16 cellular contexts compared by ENCODE assay signal in the genomic region with DNA sequence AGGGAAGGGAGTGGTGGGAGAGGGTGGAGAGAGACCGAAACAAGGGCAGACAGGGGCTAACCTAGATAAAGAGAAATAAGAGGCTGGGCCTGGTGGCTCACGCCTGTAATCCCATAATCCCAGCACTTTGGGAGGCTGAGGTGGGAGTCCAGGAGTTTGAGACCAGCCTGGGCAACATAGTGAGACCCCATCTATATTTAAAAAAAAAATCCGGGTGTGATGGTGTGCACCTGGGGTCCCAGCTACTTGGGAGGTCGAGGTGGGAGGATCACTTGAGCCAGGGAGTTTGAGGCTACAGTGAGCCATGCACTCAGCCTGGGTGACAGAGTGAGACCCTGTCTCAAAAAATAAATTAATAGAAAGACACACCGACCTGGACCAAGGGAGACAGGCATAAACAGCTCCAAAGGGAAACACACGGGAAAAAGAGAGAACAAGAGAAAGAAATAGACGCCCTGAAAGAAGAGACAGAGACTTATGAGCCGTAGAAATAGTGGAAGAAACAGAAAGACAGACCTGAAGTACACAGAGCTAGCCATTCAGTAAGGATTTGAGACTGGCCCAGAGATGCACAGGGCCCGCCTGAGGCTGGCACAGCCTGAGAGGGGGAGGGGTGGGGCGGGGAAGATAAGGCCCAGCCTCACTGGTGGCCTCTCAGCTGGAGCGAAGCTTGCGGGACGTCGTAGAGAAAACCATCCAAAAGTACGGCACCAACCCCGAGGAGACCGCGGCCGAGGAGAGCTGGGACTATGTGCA. TPM values are rescaled to one million over a fixed set of nuclear protein-coding genes. Genes with fewer than 3 reads are reported as not detected.
DNase-seq lines count a peak whose midpoint lies in the region; ATAC-seq, FAIRE-seq and TF ChIP-seq lines count a peak whose summit lies in the region.
"Had no signal": no experiment of that assay in that cellular context is flagged by ENCODE, and none has a peak within 500 bp of the region (broad histone marks: within the 10 kb centered on the region; RNA-seq: fewer than 3 reads in every experiment).

No MANE protein-coding gene starts in this region.

- BruUV-seq in GM12878 (replicated peaks; lab: Mats Ljungman, UMichigan): no TSS peak

- H4K20me1 ChIP-seq in GM12878 (ENCODE audit: control insufficient read depth, insufficient read depth): no peaks in the 10 kb centered on the region

- intact Hi-C loops in CD4-positive, alpha-beta memory T cell (cut with micrococcal nuclease): no loop called here
- intact Hi-C loops in GM12878 (cut with micrococcal nuclease; ENCODE audit: unreplicated experiment): no loop called here

- WGBS in GM12878 (ENCODE audit: insufficient coverage, insufficient replicate concordance, low lambda C conversion rate, missing lambda C conversion rate): 91% methylated on average over 18 of the region's 19 CpGs

- H3K27me3 ChIP-seq in CD4-positive, alpha-beta memory T cell (ENCODE audit: insufficient read depth, low read length): no peaks in the 10 kb centered on the region
- H3K27me3 ChIP-seq in H7 (ENCODE audit: control insufficient read depth, insufficient read depth, low read length) (peaks cover 23% of the 10 kb centered on the region), GM12878 (replicated peaks in 1 of 2; ENCODE audit: control insufficient read depth in 2 of 2, insufficient read depth in 2 of 2, low read length in 1 of 2) (no peaks in the 10 kb centered on the region), mononuclear cell (ENCODE audit: insufficient read depth, low read length) (no peaks in the 10 kb centered on the region)
- H3K27me3 ChIP-seq: transverse colon had no signal

- no peak for FAIRE-seq in GM12878 (lab: Jason Lieb, UNC)
- FAIRE-seq: bronchial epithelial cell, GM12891 had no signal

- peak overlapping the region in 6 of 7 donors; percentile 61 to 95 (median 80) for H3K27ac Mint-ChIP-seq in CD4-positive, alpha-beta memory T cell

- SMC1A ChIA-PET in GM12878 (lab: Charles Lee; ENCODE audit: uncharacterized antibody, unreplicated experiment): interaction anchor here (0.9 to 1.4 kb wide), 2 partner anchors 22 to 151 kb away, joined by 3 read pairs; no protein-coding TSS in a partner anchor

- peaks cover 38 to 66% (median 51%) of the 10 kb centered on the region in 4 donors for H3K4me1 Mint-ChIP-seq in CD4-positive, alpha-beta memory T cell

- no peak for TF ChIP-seq EP300 in GM12878 (IDR thresholded peaks at IDR 0.05; ENCODE audit: borderline replicate concordance in 1 of 2, control insufficient read depth in 1 of 2, low read depth in 2 of 2, low read length in 2 of 2)

- POLR2A ChIA-PET in CD4-positive, alpha-beta memory T cell (lab: Charles Lee; ENCODE audit: partially characterized antibody): interaction anchor here (1.5 kb wide), 1 partner anchor 9 kb away, joined by 4 read pairs; no protein-coding TSS in a partner anchor
- POLR2A ChIA-PET in GM12878 (lab: Charles Lee): interaction anchor here (0.6 to 3.5 kb wide), 4 partner anchors 11 to 344 kb away, joined by 3 to 24 read pairs (median 6); a partner anchor contains a TSS
- POLR2A ChIA-PET in GM10248 (lab: Yijun Ruan, JAX): interaction anchor here (0.6 kb wide), 1 partner anchor 26 kb away, joined by 5 read pairs; a partner anchor contains a TSS

- H3K36me3 ChIP-seq in CD4-positive, alpha-beta memory T cell (ENCODE audit: insufficient read depth, low read length): peaks cover 7% of the 10 kb centered on the region
- peaks cover 12% of the 10 kb centered on the region for H3K36me3 ChIP-seq in H7 (replicated peaks; ENCODE audit: control insufficient read depth, insufficient read depth, low read length)
- peaks cover 0 to 3% of the 10 kb centered on the region in 2 experiments; a peak in 1 of 4 replicates for H3K36me3 ChIP-seq in GM12878 (ENCODE audit: control insufficient read depth in 2 of 2, insufficient read depth in 2 of 2, low read length in 1 of 2)
- H3K36me3 ChIP-seq: transverse colon had no signal

- in situ Hi-C loops in GM12878 (cut with MboI) (no loop called here), GM13977 (cut with MboI; ENCODE audit: low pct_unique_long_range_greater_than_20kb, low sequenced_read_pairs, unreplicated experiment) (no loop called here)

- peak overlapping the region; percentile 32 to 100 (median 62) for H3K4me3 Mint-ChIP-seq in CD4-positive, alpha-beta memory T cell

- DNase-seq in CD4-positive, alpha-beta memory T cell: no peak
- DNase-seq in H7 (no peak), GM12878 (ENCODE audit: low read depth, low spot score) (no peak), GM13977 (ENCODE audit: low spot score) (no peak), medulla oblongata (ENCODE audit: extremely low spot score) (no peak), GM10248 (ENCODE audit: extremely low spot score) (no peak)
- DNase-seq: NCI-H1436, NCI-H69, SK-N-SH, transverse colon had no signal

- RAD21 ChIA-PET in GM12878 (lab: Charles Lee; ENCODE audit: unreplicated experiment): interaction anchor here (1.5 kb wide), 1 partner anchor 112 kb away, joined by 4 read pairs; no protein-coding TSS in a partner anchor

- no peaks in the 10 kb centered on the region for H3K27me3 Mint-ChIP-seq in CD4-positive, alpha-beta memory T cell

- peak overlapping the region; percentile 99 for H3K4me2 ChIP-seq in GM12878 (ENCODE audit: control insufficient read depth, insufficient read depth)
- H3K4me2 ChIP-seq: SK-N-SH had no signal

- no peak for TF ChIP-seq POLR2A in GM12878 (IDR thresholded peaks at IDR 0.05; ENCODE audit: low read depth, low read length)

- no peak for TF ChIP-seq RAD21 in GM12878 (IDR thresholded peaks at IDR 0.05; ENCODE audit: insufficient read depth, low read depth, low read length)

- CTCF ChIA-PET in CD4-positive, alpha-beta memory T cell (lab: Charles Lee; ENCODE audit: partially characterized antibody): interaction anchor here (1.0 to 1.5 kb wide), 4 partner anchors 36 to 111 kb away, joined by 3 to 4 read pairs (median 4); no protein-coding TSS in a partner anchor
- CTCF ChIA-PET in GM12878 (lab: Yijun Ruan, JAX): interaction anchor here (0.6 to 2.6 kb wide), 5 partner anchors 9 to 134 kb away, joined by 4 to 15 read pairs (median 4); no protein-coding TSS in a partner anchor
- CTCF ChIA-PET in GM10248 (lab: Yijun Ruan, JAX): interaction anchor here (1.0 to 1.4 kb wide), 3 partner anchors 8 to 133 kb away, joined by 3 to 4 read pairs (median 3); no protein-coding TSS in a partner anchor

- no peak overlapping the region for H3K4me3 ChIP-seq in CD4-positive, alpha-beta memory T cell (ENCODE audit: low read length in 2 of 2)
- H3K4me3 ChIP-seq in H7 (ENCODE audit: insufficient read depth, low read depth, low read length) (peak overlapping the region; percentile 34), GM12878 (peak overlapping the region; percentile 86), mononuclear cell (ENCODE audit: low read length) (peak overlapping the region; percentile 90)
- H3K4me3 ChIP-seq: transverse colon had no signal

- no peak overlapping the region for H2AFZ ChIP-seq in GM12878 (ENCODE audit: control insufficient read depth, low read depth, low read length)

- peak overlapping the region; percentile 38 for H3K27ac ChIP-seq in CD4-positive, alpha-beta memory T cell (ENCODE audit: low read depth, low read length)
- 0 out of 2 replicates have a peak overlapping the region, but pooled peaks have one; percentile 98 for H3K27ac ChIP-seq in GM12878 (ENCODE audit: control insufficient read depth, insufficient read depth)

- H3K9me3 ChIP-seq in CD4-positive, alpha-beta memory T cell (ENCODE audit: control insufficient read depth in 1 of 2, low read length in 2 of 2): no peaks in the 10 kb centered on the region
- H3K9me3 ChIP-seq in GM12878 (replicated peaks; ENCODE audit: control insufficient read depth, insufficient read depth, low read length) (no peaks in the 10 kb centered on the region), mononuclear cell (ENCODE audit: low read depth, low read length) (no peaks in the 10 kb centered on the region)
- H3K9me3 ChIP-seq: SK-N-SH, transverse colon had no signal

- no peaks in the 10 kb centered on the region for H3K9me3 Mint-ChIP-seq in CD4-positive, alpha-beta memory T cell

- no peak overlapping the region; the same call in 1 of the 2 replicates for H3K9ac ChIP-seq in GM12878 (ENCODE audit: control insufficient read depth, insufficient read depth, low read length)
- H3K9ac ChIP-seq: SK-N-SH had no signal

- peaks cover 33 to 45% of the 10 kb centered on the region in 2 donors for H3K36me3 Mint-ChIP-seq in CD4-positive, alpha-beta memory T cell

- peaks cover 43% of the 10 kb centered on the region for H3K79me2 ChIP-seq in GM12878 (ENCODE audit: control insufficient read depth, insufficient read depth, low read length)

- TF ChIP-seq CTCF in GM12878 (IDR thresholded peaks at IDR 0.05 in 2 of 3, conservative IDR thresholded peaks at IDR 0.05 in 1 of 3; ENCODE audit: control insufficient read depth in 2 of 3, extremely low read depth in 1 of 3, insufficient read depth in 1 of 3, low read depth in 3 of 3, low read length in 3 of 3) (no peak), GM13977 (IDR thresholded peaks at IDR 0.05; ENCODE audit: extremely low read depth, insufficient read depth, missing control alignments) (no peak), GM10248 (IDR thresholded peaks at IDR 0.05; ENCODE audit: control extremely low read depth, extremely low read depth, low read depth, missing control alignments) (no peak)

- peaks cover 61% of the 10 kb centered on the region for H3K4me1 ChIP-seq in CD4-positive, alpha-beta memory T cell (ENCODE audit: insufficient read depth, low read length)
- H3K4me1 ChIP-seq in GM12878 (ENCODE audit: control insufficient read depth, insufficient read depth, low read length): peaks cover 50% of the 10 kb centered on the region
- peaks cover 74% of the 10 kb centered on the region for H3K4me1 ChIP-seq in mononuclear cell (ENCODE audit: insufficient read depth, low read length)

- ATAC-seq in GM12878 (no peak), GM18502 (IDR thresholded peaks at IDR 0.05; ENCODE audit: poor library complexity, unreplicated experiment) (no peak)

RNA-seq across cellular contexts. Expression of a gene that starts 2.2 kb away (rescaled TPM):
- 100 to 1,000 TPM; 330 to 347 TPM for total RNA-seq in CD4-positive, alpha-beta memory T cell
- polyA plus RNA-seq in CD4-positive, alpha-beta memory T cell: 100 to 1,000 TPM; 109 to 192 TPM
- 0.44 TPM in 1 of 2 replicates, not detected in the other for total RNA-seq in H7 (2014; rRNA removed; shearing (Covaris generic))
- 148 and 174 TPM in 2 replicates for total RNA-seq in GM12878 (2013; cell fraction: nucleolus; rRNA removed)
- total RNA-seq in GM12878 (2014; rRNA removed): 106 and 121 TPM in 2 replicates
- 142 and 155 TPM in 2 replicates for total RNA-seq in GM12878 (2014; rRNA removed; fragmentation: Illumina TruSeq; extraction: Trizol)
- total RNA-seq in GM12878 (2021): 256 and 267 TPM in 2 replicates
- polyA plus RNA-seq in GM12878 (2011; ENCODE audit: low read depth): 158 TPM
- 17.7 and 34.1 TPM in 2 replicates for polyA plus RNA-seq in GM12878 (2011; rRNA removed)
- polyA plus RNA-seq in GM12878 (2011; cell fraction: cytosol; rRNA removed): 110 and 112 TPM in 2 replicates
- 182 and 224 TPM in 2 replicates for polyA plus RNA-seq in GM12878 (2011; cell fraction: nucleus; rRNA removed)
- polyA plus RNA-seq in GM12878 (2012): 332 and 419 TPM in 2 replicates
- polyA plus RNA-seq in GM12878 (2014; fragmentation: Illumina TruSeq; extraction: Trizol): 243 and 359 TPM in 2 replicates
- 10 to 100 TPM; 46.7 to 48.0 TPM for polyA plus RNA-seq in GM12878 (2014; fragmentation: Nextera tagmentation; extraction: Ambion mirVana)
- 161 and 178 TPM in 2 replicates for polyA plus RNA-seq in GM12878 (2014; rRNA removed)
- 10 to 100 TPM; 88.5 to 93.9 TPM for polyA plus RNA-seq in GM12878 (2016; fragmentation: Nextera tagmentation; extraction: Ambion mirVana)
- polyA minus RNA-seq in GM12878 (2011; rRNA and poly(A)+ RNA removed): 147 and 209 TPM in 2 replicates
- polyA minus RNA-seq in GM12878 (2011; cell fraction: cytosol; rRNA and poly(A)+ RNA removed): 76.3 and 87.6 TPM in 2 replicates
- polyA minus RNA-seq in GM12878 (2011; cell fraction: nucleus; rRNA and poly(A)+ RNA removed): 43.4 and 77.2 TPM in 2 replicates
- total RNA-seq in mononuclear cell: 229 TPM
- total RNA-seq: bronchial epithelial cell, renal cortical epithelial cell had no signal
- polyA plus RNA-seq: SK-N-SH had no signal

RNA-seq across cellular contexts. Expression of a gene that starts 12.5 kb away (rescaled TPM):
- 1 to 10 TPM; 4.3 to 5.1 TPM for total RNA-seq in CD4-positive, alpha-beta memory T cell
- polyA plus RNA-seq in CD4-positive, alpha-beta memory T cell: 1 to 10 TPM; 1.1 to 1.8 TPM
- 0.24 and 4.3 TPM in 2 replicates for total RNA-seq in H7 (2014; rRNA removed; shearing (Covaris generic))
- total RNA-seq in GM12878 (2013; cell fraction: nucleolus; rRNA removed): 3.3 and 6.4 TPM in 2 replicates
- total RNA-seq in GM12878 (2014; rRNA removed): 0.16 and 0.23 TPM in 2 replicates
- 0.23 and 0.36 TPM in 2 replicates for total RNA-seq in GM12878 (2014; rRNA removed; fragmentation: Illumina TruSeq; extraction: Trizol)
- total RNA-seq in GM12878 (2021): 1.6 and 1.7 TPM in 2 replicates
- polyA plus RNA-seq in GM12878 (2011; ENCODE audit: low read depth): 0.24 TPM
- 2.4 and 3.2 TPM in 2 replicates for polyA plus RNA-seq in GM12878 (2011; rRNA removed)
- polyA plus RNA-seq in GM12878 (2011; cell fraction: cytosol; rRNA removed): 1.4 and 1.5 TPM in 2 replicates
- 1.4 and 3.1 TPM in 2 replicates for polyA plus RNA-seq in GM12878 (2011; cell fraction: nucleus; rRNA removed)
- 0.87 and 1.3 TPM in 2 replicates for polyA plus RNA-seq in GM12878 (2012)
- 0.48 and 0.63 TPM in 2 replicates for polyA plus RNA-seq in GM12878 (2014; fragmentation: Illumina TruSeq; extraction: Trizol)
- under 1 TPM; 0.51 to 0.98 TPM for polyA plus RNA-seq in GM12878 (2014; fragmentation: Nextera tagmentation; extraction: Ambion mirVana)
- 0.88 and 1.3 TPM in 2 replicates for polyA plus RNA-seq in GM12878 (2014; rRNA removed)
- under 1 TPM; 0.37 to 0.57 TPM for polyA plus RNA-seq in GM12878 (2016; fragmentation: Nextera tagmentation; extraction: Ambion mirVana)
- polyA minus RNA-seq in GM12878 (2011; rRNA and poly(A)+ RNA removed): 1.3 and 2.0 TPM in 2 replicates
- polyA minus RNA-seq in GM12878 (2011; cell fraction: cytosol; rRNA and poly(A)+ RNA removed): 0.53 and 1.1 TPM in 2 replicates
- polyA minus RNA-seq in GM12878 (2011; cell fraction: nucleus; rRNA and poly(A)+ RNA removed): 0.36 and 0.96 TPM in 2 replicates
- 0.73 TPM for total RNA-seq in mononuclear cell
- total RNA-seq: bronchial epithelial cell had no signal

RNA-seq across cellular contexts. Expression of a gene that starts 24.8 kb away (rescaled TPM):
- total RNA-seq in CD4-positive, alpha-beta memory T cell: not detected
- not detected for polyA plus RNA-seq in CD4-positive, alpha-beta memory T cell
- 110 and 155 TPM in 2 replicates for total RNA-seq in H7 (2014; rRNA removed; shearing (Covaris generic))
- not detected in 2 replicates for total RNA-seq in GM12878 (2013; cell fraction: nucleolus; rRNA removed)
- total RNA-seq in GM12878 (2014; rRNA removed): 0.17 TPM in 1 of 2 replicates, not detected in the other
- not detected in 2 replicates for total RNA-seq in GM12878 (2014; rRNA removed; fragmentation: Illumina TruSeq; extraction: Trizol)
- 0.11 and 0.26 TPM in 2 replicates for total RNA-seq in GM12878 (2021)
- not detected for polyA plus RNA-seq in GM12878 (2011; ENCODE audit: low read depth)
- 0.04 TPM in 1 of 2 replicates, not detected in the other for polyA plus RNA-seq in GM12878 (2011; rRNA removed)
- 0.05 and 0.06 TPM in 2 replicates for polyA plus RNA-seq in GM12878 (2011; cell fraction: cytosol; rRNA removed)
- polyA plus RNA-seq in GM12878 (2011; cell fraction: nucleus; rRNA removed): 0.16 TPM in 1 of 2 replicates, not detected in the other
- polyA plus RNA-seq in GM12878 (2012): 0.20 and 0.26 TPM in 2 replicates
- polyA plus RNA-seq in GM12878 (2014; fragmentation: Illumina TruSeq; extraction: Trizol): not detected in 2 replicates
- under 1 TPM; 0.05 to 0.07 TPM for polyA plus RNA-seq in GM12878 (2014; fragmentation: Nextera tagmentation; extraction: Ambion mirVana)
- not detected in 2 replicates for polyA plus RNA-seq in GM12878 (2014; rRNA removed)
- polyA plus RNA-seq in GM12878 (2016; fragmentation: Nextera tagmentation; extraction: Ambion mirVana): under 1 TPM; 0.11 to 0.13 TPM
- 0.31 TPM in 1 of 2 replicates, not detected in the other for polyA minus RNA-seq in GM12878 (2011; rRNA and poly(A)+ RNA removed)
- polyA minus RNA-seq in GM12878 (2011; cell fraction: cytosol; rRNA and poly(A)+ RNA removed): 0.62 TPM in 1 of 2 replicates, not detected in the other
- not detected in 2 replicates for polyA minus RNA-seq in GM12878 (2011; cell fraction: nucleus; rRNA and poly(A)+ RNA removed)
- total RNA-seq in mononuclear cell: 0.10 TPM

RNA-seq across cellular contexts. Expression of a gene that starts 26.2 kb away (rescaled TPM):
- not detected for total RNA-seq in CD4-positive, alpha-beta memory T cell
- polyA plus RNA-seq in CD4-positive, alpha-beta memory T cell: not detected
- total RNA-seq in H7 (2014; rRNA removed; shearing (Covaris generic)): 3.6 and 4.3 TPM in 2 replicates
- total RNA-seq in GM12878 (2013; cell fraction: nucleolus; rRNA removed): not detected in 2 replicates
- not detected in 2 replicates for total RNA-seq in GM12878 (2014; rRNA removed)
- not detected in 2 replicates for total RNA-seq in GM12878 (2014; rRNA removed; fragmentation: Illumina TruSeq; extraction: Trizol)
- total RNA-seq in GM12878 (2021): not detected in 2 replicates
- not detected for polyA plus RNA-seq in GM12878 (2011; ENCODE audit: low read depth)
- polyA plus RNA-seq in GM12878 (2011; rRNA removed): not detected in 2 replicates
- not detected in 2 replicates for polyA plus RNA-seq in GM12878 (2011; cell fraction: cytosol; rRNA removed)
- polyA plus RNA-seq in GM12878 (2011; cell fraction: nucleus; rRNA removed): not detected in 2 replicates
- not detected in 2 replicates for polyA plus RNA-seq in GM12878 (2012)
- not detected in 2 replicates for polyA plus RNA-seq in GM12878 (2014; fragmentation: Illumina TruSeq; extraction: Trizol)
- not detected for polyA plus RNA-seq in GM12878 (2014; fragmentation: Nextera tagmentation; extraction: Ambion mirVana)
- polyA plus RNA-seq in GM12878 (2014; rRNA removed): not detected in 2 replicates
- polyA plus RNA-seq in GM12878 (2016; fragmentation: Nextera tagmentation; extraction: Ambion mirVana): not detected
- polyA minus RNA-seq in GM12878 (2011; rRNA and poly(A)+ RNA removed): not detected in 2 replicates
- not detected in 2 replicates for polyA minus RNA-seq in GM12878 (2011; cell fraction: cytosol; rRNA and poly(A)+ RNA removed)
- polyA minus RNA-seq in GM12878 (2011; cell fraction: nucleus; rRNA and poly(A)+ RNA removed): not detected in 2 replicates
- total RNA-seq in mononuclear cell: not detected
- total RNA-seq: bronchial epithelial cell had no signal

RNA-seq across cellular contexts. Expression of a gene that starts 50.6 kb away (rescaled TPM):
- total RNA-seq in CD4-positive, alpha-beta memory T cell: under 1 TPM; 0.23 to 0.69 TPM
- not detected for polyA plus RNA-seq in CD4-positive, alpha-beta memory T cell
- total RNA-seq in H7 (2014; rRNA removed; shearing (Covaris generic)): 0.21 and 0.26 TPM in 2 replicates
- not detected in 2 replicates for total RNA-seq in GM12878 (2013; cell fraction: nucleolus; rRNA removed)
- 0.16 TPM in 1 of 2 replicates, not detected in the other for total RNA-seq in GM12878 (2014; rRNA removed)
- not detected in 2 replicates for total RNA-seq in GM12878 (2014; rRNA removed; fragmentation: Illumina TruSeq; extraction: Trizol)
- 0.21 TPM in 1 of 2 replicates, not detected in the other for total RNA-seq in GM12878 (2021)
- polyA plus RNA-seq in GM12878 (2011; ENCODE audit: low read depth): not detected
- polyA plus RNA-seq in GM12878 (2011; rRNA removed): 0.05 TPM in 1 of 2 replicates, not detected in the other
- not detected in 2 replicates for polyA plus RNA-seq in GM12878 (2011; cell fraction: cytosol; rRNA removed)
- 0.19 TPM in 1 of 2 replicates, not detected in the other for polyA plus RNA-seq in GM12878 (2011; cell fraction: nucleus; rRNA removed)
- polyA plus RNA-seq in GM12878 (2012): not detected in 2 replicates
- polyA plus RNA-seq in GM12878 (2014; fragmentation: Illumina TruSeq; extraction: Trizol): 0.03 TPM in 1 of 2 replicates, not detected in the other
- polyA plus RNA-seq in GM12878 (2014; fragmentation: Nextera tagmentation; extraction: Ambion mirVana): not detected
- polyA plus RNA-seq in GM12878 (2014; rRNA removed): 0.04 and 0.06 TPM in 2 replicates
- not detected for polyA plus RNA-seq in GM12878 (2016; fragmentation: Nextera tagmentation; extraction: Ambion mirVana)
- not detected in 2 replicates for polyA minus RNA-seq in GM12878 (2011; rRNA and poly(A)+ RNA removed)
- not detected in 2 replicates for polyA minus RNA-seq in GM12878 (2011; cell fraction: cytosol; rRNA and poly(A)+ RNA removed)
- polyA minus RNA-seq in GM12878 (2011; cell fraction: nucleus; rRNA and poly(A)+ RNA removed): 0.24 TPM in 1 of 2 replicates, not detected in the other
- total RNA-seq in mononuclear cell: not detected
- total RNA-seq: bronchial epithelial cell, liver, renal cortical epithelial cell, transverse colon had no signal
- polyA plus RNA-seq: liver had no signal

Comparison
In these comparisons a context has a peak if more than half of its experiments do, and no peak if none do; other contexts are left out.
1. H3K4me3 ChIP-seq: peak in H7 (single experiment), GM12878 (single experiment) and mononuclear cell (single experiment); none in CD4-positive, alpha-beta memory T cell (0 of 2).
2. RNA of a gene that starts 2.2 kb away (total RNA-seq): 330 to 347 TPM in CD4-positive, alpha-beta memory T cell, 229 TPM in mononuclear cell (single experiment) and 106 to 267 TPM in GM12878; 0.44 TPM in H7; every median in the first group is over 10 times any median in the second.
3. RNA of a gene that starts 24.8 kb away (total RNA-seq): 110 to 155 TPM in H7; 0.11 to 0.26 TPM in GM12878, 0.10 TPM in mononuclear cell (single experiment) and not detected in CD4-positive, alpha-beta memory T cell; every median in the first group is over 10 times any median in the second.